8 cellular contexts compared by ENCODE assay signal in genomic region chr20:25296094-25297093, GRCh38. TPM values are rescaled to one million over a fixed set of nuclear protein-coding genes. Genes with fewer than 3 reads are reported as not detected.
A peak's percentile ranks its signal among the peaks of the same experiment; 100 is the strongest.
DNase-seq lines count a peak whose midpoint lies in the region; TF ChIP-seq lines count a peak whose summit lies in the region.

No MANE protein-coding gene starts in this region.

- H3K4me2 ChIP-seq in GM23248 (ENCODE audit: unreplicated experiment) (no peak overlapping the region), OCI-LY3 (ENCODE audit: low read length) (peak overlapping the region; percentile 64)

- H3K4me1 Mint-ChIP-seq in chondrocyte (ENCODE audit: low read depth): peaks cover 16% of the 10 kb centered on the region

- WGBS in GM23248 (ENCODE audit: low coverage in 1 of 2, low lambda C conversion rate in 2 of 2, missing lambda C conversion rate in 2 of 2), 2 experiments: 62 to 71% methylated on average over 24 of the region's 24 CpGs
- WGBS in mesodermal cell (ENCODE audit: insufficient coverage in 2 of 2), 2 experiments: 97 to 98% methylated on average over 21 to 22 of the region's 24 CpGs

- H4K20me1 ChIP-seq in GM23248 (ENCODE audit: insufficient read depth) (no peaks in the 10 kb centered on the region), OCI-LY3 (ENCODE audit: insufficient read depth, low read length) (no peaks in the 10 kb centered on the region)

- H3K9me3 ChIP-seq in GM23248 (ENCODE audit: low read depth) (no peaks in the 10 kb centered on the region), OCI-LY3 (ENCODE audit: insufficient read depth, low read length) (no peaks in the 10 kb centered on the region), mesodermal cell (ENCODE audit: control insufficient read depth, low read length) (no peaks in the 10 kb centered on the region)

- H3K9me2 ChIP-seq in GM23248 (ENCODE audit: insufficient read depth): no peaks in the 10 kb centered on the region

- no peak overlapping the region for H3K4me3 ChIP-seq in GM23248
- H3K4me3 ChIP-seq in OCI-LY3 (ENCODE audit: low read length): peak overlapping the region; percentile 17; the same call in 1 of the 2 replicates
- no peak overlapping the region for H3K4me3 ChIP-seq in mesodermal cell (ENCODE audit: extremely low read depth, insufficient read depth, low read length, poor library complexity, severe bottlenecking)

- H3K27me3 ChIP-seq in GM23248 (replicated peaks; ENCODE audit: insufficient read depth) (no peaks in the 10 kb centered on the region), OCI-LY3 (ENCODE audit: low read depth, low read length) (no peaks in the 10 kb centered on the region)

- peak; percentile 29 for DNase-seq in NCI-H2196 (lab: John Stamatoyannopoulos, UW; ENCODE audit: unreplicated experiment)
- DNase-seq in NCI-H2196 treated with DMSO at 0.1 percent for 48 hours (lab: John Stamatoyannopoulos, UW; ENCODE audit: unreplicated experiment): no peak
- peak; percentile 71 for DNase-seq in GM23248
- no peak for DNase-seq in chondrocyte (ENCODE audit: low spot score)
- no peak for DNase-seq in retina
- no peak for DNase-seq in islet precursor cell

- in situ Hi-C loops in GM23248 (cut with MboI): loop anchor here (5.0 to 10.0 kb wide), 2 partner anchors 106 to 302 kb away; partner anchors contain the start of gene APMAP

- H3K27ac Mint-ChIP-seq in chondrocyte (ENCODE audit: unreplicated experiment): peak overlapping the region; percentile 59

- H3K4me1 ChIP-seq in GM23248 (ENCODE audit: insufficient read depth) (no peaks in the 10 kb centered on the region; the same call in 1 of the 2 replicates), OCI-LY3 (ENCODE audit: low read length) (peaks cover 27% of the 10 kb centered on the region), mesodermal cell (ENCODE audit: control insufficient read depth, insufficient read depth, low read length, poor library complexity, severe bottlenecking) (peaks cover 31% of the 10 kb centered on the region)

- H3K4me3 Mint-ChIP-seq in chondrocyte (ENCODE audit: unreplicated experiment): no peak overlapping the region

- H3K36me3 ChIP-seq in GM23248 (ENCODE audit: low read depth): no peaks in the 10 kb centered on the region
- peaks cover 14% of the 10 kb centered on the region for H3K36me3 ChIP-seq in OCI-LY3 (replicated peaks; ENCODE audit: low read depth, low read length)
- peaks cover 47% of the 10 kb centered on the region for H3K36me3 ChIP-seq in mesodermal cell (ENCODE audit: control insufficient read depth, insufficient read depth, low read length)

- H3K9ac ChIP-seq in GM23248 (no peak overlapping the region), OCI-LY3 (ENCODE audit: low read length) (peak overlapping the region; percentile 42; the same call in 1 of the 2 replicates)

- H2AFZ ChIP-seq in GM23248: no peak overlapping the region
- no peak overlapping the region for H2AFZ ChIP-seq in OCI-LY3 (ENCODE audit: low read depth, low read length)

- H3F3A ChIP-seq in GM23248 (ENCODE audit: insufficient read depth): peaks cover 29% of the 10 kb centered on the region

- H3K79me2 ChIP-seq in GM23248 (ENCODE audit: insufficient read depth) (no peaks in the 10 kb centered on the region), OCI-LY3 (ENCODE audit: low read length) (no peaks in the 10 kb centered on the region)

- H3K27me3 Mint-ChIP-seq in chondrocyte (ENCODE audit: low read depth): no peaks in the 10 kb centered on the region

- TF ChIP-seq CTCF in OCI-LY3 (IDR thresholded peaks at IDR 0.05; ENCODE audit: low read depth, low read length): peak; percentile 43
- TF ChIP-seq CTCF in chondrocyte (IDR thresholded peaks at IDR 0.05): peak; percentile 68

- peaks cover 17% of the 10 kb centered on the region for H3K36me3 Mint-ChIP-seq in chondrocyte (ENCODE audit: low read depth)

- H3K27ac ChIP-seq in GM23248: peak overlapping the region; percentile 35
- H3K27ac ChIP-seq in OCI-LY3 (ENCODE audit: low read length): peak overlapping the region; percentile 67
- H3K27ac ChIP-seq in mesodermal cell (ENCODE audit: low read depth, low read length, severe bottlenecking): peak overlapping the region; percentile 10

- H3K9me3 Mint-ChIP-seq in chondrocyte (ENCODE audit: low read depth): no peaks in the 10 kb centered on the region

RNA-seq across cellular contexts. Expression of gene PYGB, which starts 48.5 kb away (rescaled TPM):
- 116 and 123 TPM in 2 replicates for total RNA-seq in GM23248 (2014; rRNA removed; shearing (Covaris generic))
- polyA plus RNA-seq in GM23248 (2016; fragmentation: Nextera tagmentation; extraction: Ambion mirVana): 74.1 and 78.3 TPM in 2 replicates
- 130 to 171 TPM (median 170 TPM) in 3 replicates for total RNA-seq in chondrocyte
- polyA plus RNA-seq in mesodermal cell (2013, experiment 1 of 2): 52.8 TPM
- polyA plus RNA-seq in mesodermal cell (2013, experiment 2 of 2): 39.5 TPM

Comparison
In these comparisons a context has a peak if more than half of its experiments do, and no peak if none do; other contexts are left out.
1. DNase-seq: peak in NCI-H2196 (single experiment) and GM23248 (single experiment); none in NCI-H2196 treated with DMSO at 0.1 percent for 48 hours (single experiment), chondrocyte (single experiment), retina (single experiment) and islet precursor cell (single experiment).
2. H3K27ac ChIP-seq: peak in every context shown above with its lines; median percentile 67 in OCI-LY3; 35 in GM23248; 10 in mesodermal cell.